In the genomic region with DNA sequence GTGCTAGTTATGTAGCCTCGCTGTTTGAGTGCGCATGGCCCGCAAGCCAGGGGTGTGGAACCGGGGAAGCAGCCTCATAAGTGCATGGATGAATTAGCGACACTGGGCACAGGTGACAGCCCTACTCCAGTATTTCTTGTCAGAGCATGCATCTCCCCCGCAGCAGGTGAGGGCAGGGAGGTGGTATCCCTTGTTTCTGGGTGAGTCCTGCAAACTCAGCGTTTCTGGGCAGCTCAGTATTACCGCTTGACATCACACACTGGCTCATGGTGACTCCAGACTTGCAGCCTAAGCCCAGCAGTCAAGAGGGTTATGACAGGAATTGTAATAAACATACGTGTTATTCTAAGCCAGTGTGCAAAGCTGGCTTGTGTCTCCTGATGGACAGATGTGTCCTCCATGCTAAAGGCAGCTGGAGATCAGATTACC, we compare ENCODE assay signal across 9 cellular contexts. TPM values are rescaled to one million over a fixed set of nuclear protein-coding genes. Genes with fewer than 3 reads are reported as not detected.
A peak's percentile ranks its signal among the peaks of the same experiment; 100 is the strongest.
DNase-seq lines count a peak whose midpoint lies in the region; ATAC-seq and TF ChIP-seq lines count a peak whose summit lies in the region.
"Had no signal": no experiment of that assay in that cellular context is flagged by ENCODE, and none has a peak within 500 bp of the region (broad histone marks: within the 10 kb centered on the region; RNA-seq: fewer than 3 reads in every experiment).

No MANE protein-coding gene starts in this region.

- H3K4me3 ChIP-seq in iPS-20b (ENCODE audit: low read length) = peak overlapping the region; percentile 77
- H3K4me3 ChIP-seq in Peyer's patch = peak overlapping the region in 2 of 4 donors; percentile 59 to 80

- no peaks in the 10 kb centered on the region for H3K9me3 Mint-ChIP-seq in activated T-cell treated with anti-CD3 and anti-CD28 coated beads, Interleukin-2, amount 50 U/mL, for 4 hours
- H3K9me3 Mint-ChIP-seq in type B pancreatic cell = no peaks in the 10 kb centered on the region

- no peak overlapping the region for H3K27ac ChIP-seq in iPS-20b (ENCODE audit: low read length)
- no peak overlapping the region for H3K27ac ChIP-seq in Peyer's patch

- H3K4me1 Mint-ChIP-seq in activated T-cell treated with anti-CD3 and anti-CD28 coated beads, Interleukin-2, amount 50 U/mL, for 4 hours (ENCODE audit: low read depth) = peaks cover 17% of the 10 kb centered on the region
- H3K4me1 Mint-ChIP-seq in T-helper 17 cell = peaks cover 18% of the 10 kb centered on the region
- H3K4me1 Mint-ChIP-seq in type B pancreatic cell (ENCODE audit: unreplicated experiment) = peaks cover 50% of the 10 kb centered on the region

- TF ChIP-seq CTCF in type B pancreatic cell (conservative IDR thresholded peaks at IDR 0.05) = no peak
- TF ChIP-seq CTCF in Peyer's patch (IDR thresholded peaks at IDR 0.05) = no peak

- peaks cover 29% of the 10 kb centered on the region for H3K27me3 ChIP-seq in iPS-20b (ENCODE audit: insufficient read depth, low read length)
- no peaks in the 10 kb centered on the region for H3K27me3 ChIP-seq in Peyer's patch
- H3K27me3 ChIP-seq: adrenal gland had no signal

- H3K27ac Mint-ChIP-seq in T-helper 17 cell = no peak overlapping the region
- peak overlapping the region; percentile 45 for H3K27ac Mint-ChIP-seq in type B pancreatic cell

- TF ChIP-seq POLR2A in Peyer's patch (IDR thresholded peaks at IDR 0.05) = no peak

- peak overlapping the region; percentile 59 for H3K4me3 Mint-ChIP-seq in activated T-cell treated with anti-CD3 and anti-CD28 coated beads, Interleukin-2, amount 50 U/mL, for 4 hours
- peak overlapping the region; percentile 45 for H3K4me3 Mint-ChIP-seq in T-helper 17 cell
- H3K4me3 Mint-ChIP-seq in type B pancreatic cell = peak overlapping the region; percentile 87

- no peak for ATAC-seq in activated T-cell treated with anti-CD3 and anti-CD28 coated beads, Interleukin-2, amount 50 U/mL, for 4 hours
- ATAC-seq in T-helper 17 cell (no peak), GM18867 (IDR thresholded peaks at IDR 0.05; ENCODE audit: unreplicated experiment) (no peak), HG03457 (IDR thresholded peaks at IDR 0.05; ENCODE audit: unreplicated experiment) (no peak)

- DNase-seq in activated T-cell treated with anti-CD3 and anti-CD28 coated beads, Interleukin-2, amount 50 U/mL, for 4 hours = no peak
- DNase-seq in activated T-cell treated with anti-CD3 and anti-CD28 coated beads for 4 hours (no peak), T-helper 17 cell (no peak), type B pancreatic cell (ENCODE audit: extremely low spot score, unreplicated experiment) (no peak), Peyer's patch (no peak)
- DNase-seq: adrenal gland had no signal

- H3K4me1 ChIP-seq in iPS-20b (ENCODE audit: insufficient read depth, low read length) (peaks cover 18% of the 10 kb centered on the region), Peyer's patch (peaks cover 0 to 56% (median 16%) of the 10 kb centered on the region in 4 donors)

- H3K36me3 ChIP-seq in iPS-20b (ENCODE audit: insufficient read depth, low read depth, low read length) (peaks cover 12% of the 10 kb centered on the region; the same call in 1 of the 2 replicates), Peyer's patch (no peaks in the 10 kb centered on the region)
- H3K36me3 ChIP-seq: adrenal gland had no signal

- H3K27me3 Mint-ChIP-seq in activated T-cell treated with anti-CD3 and anti-CD28 coated beads, Interleukin-2, amount 50 U/mL, for 4 hours (ENCODE audit: low read depth) = peaks cover 45% of the 10 kb centered on the region
- H3K27me3 Mint-ChIP-seq in T-helper 17 cell (peaks cover 51% of the 10 kb centered on the region), type B pancreatic cell (peaks cover 39% of the 10 kb centered on the region)

- no peaks in the 10 kb centered on the region for H3K36me3 Mint-ChIP-seq in activated T-cell treated with anti-CD3 and anti-CD28 coated beads, Interleukin-2, amount 50 U/mL, for 4 hours (ENCODE audit: insufficient read depth)
- H3K36me3 Mint-ChIP-seq in T-helper 17 cell (ENCODE audit: low read depth) (no peaks in the 10 kb centered on the region), type B pancreatic cell (no peaks in the 10 kb centered on the region)

- peak overlapping the region; percentile 81; the same call in 1 of the 2 replicates for H3K9ac ChIP-seq in iPS-20b (ENCODE audit: low read depth, low read length)

- H3K9me3 ChIP-seq in T-helper 17 cell (ENCODE audit: control insufficient read depth, low read length, poor library complexity, severe bottlenecking) (no peaks in the 10 kb centered on the region), iPS-20b (ENCODE audit: insufficient read depth, low read depth, low read length) (no peaks in the 10 kb centered on the region), Peyer's patch (no peaks in the 10 kb centered on the region)
- H3K9me3 ChIP-seq: adrenal gland had no signal

RNA-seq across cellular contexts. Expression of gene CABLES1, which starts 2.5 kb away (rescaled TPM):
- 1 to 10 TPM; 1.1 to 1.5 (median 1.4) TPM for total RNA-seq in activated T-cell treated with anti-CD3 and anti-CD28 coated beads, Interleukin-2, amount 50 U/mL, for 4 hours
- total RNA-seq in T-helper 17 cell = under 1 TPM in 1 of 2 donors, not detected in 1; 0.73 TPM
- 11.4 and 31.1 TPM in 2 replicates for total RNA-seq in type B pancreatic cell (ENCODE audit: low replicate concordance)
- total RNA-seq in Peyer's patch = 10 to 100 TPM in 3 of 4 donors, 1 to 10 TPM in 1; 6.6 to 28.5 (median 19.5) TPM
